ENCODE assay signal across 11 cellular contexts in the genomic region with DNA sequence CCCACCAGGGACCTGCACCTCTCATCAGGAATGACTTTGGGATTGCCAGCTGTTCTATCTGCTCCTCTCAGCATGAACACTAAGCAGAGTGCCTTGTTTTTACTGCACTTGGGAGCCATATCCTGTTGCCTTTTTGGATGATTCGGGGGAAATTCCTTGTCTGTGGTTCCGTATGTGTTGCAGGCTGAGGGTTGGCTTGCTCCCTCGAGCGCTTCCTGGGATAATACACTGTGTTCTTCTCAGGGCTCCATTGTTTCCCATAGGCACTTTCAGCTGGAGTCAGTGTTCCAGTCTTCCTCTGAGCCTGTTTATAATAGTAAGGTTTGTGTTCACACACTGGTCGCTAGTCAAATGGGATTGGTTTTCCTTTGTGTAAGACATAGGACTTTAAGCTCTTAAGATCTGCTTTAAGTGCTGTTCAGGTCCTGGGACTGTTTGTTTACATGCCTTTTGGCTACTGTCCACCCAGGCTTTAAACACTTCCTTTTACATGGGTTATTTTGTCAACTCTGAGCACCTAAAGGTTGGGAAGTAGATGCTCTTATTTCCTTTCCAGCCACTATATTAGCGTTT. TPM values are rescaled to one million over a fixed set of nuclear protein-coding genes. Genes with fewer than 3 reads are reported as not detected.
A peak's percentile ranks its signal among the peaks of the same experiment; 100 is the strongest.
DNase-seq lines count a peak whose midpoint lies in the region; ATAC-seq and TF ChIP-seq lines count a peak whose summit lies in the region.
"Had no signal": no experiment of that assay in that cellular context is flagged by ENCODE, and none has a peak within 500 bp of the region (broad histone marks: within the 10 kb centered on the region; RNA-seq: fewer than 3 reads in every experiment).

No MANE protein-coding gene starts in this region.

- WGBS in H9 (ENCODE audit: extremely low coverage, insufficient read length, low lambda C conversion rate) = no CpG with 5 or more reads among the region's 6 CpGs
- 87% methylated on average over 6 of the region's 6 CpGs for WGBS in SK-N-SH (ENCODE audit: low lambda C conversion rate)

- TF ChIP-seq EP300 in SK-N-SH (IDR thresholded peaks at IDR 0.05; ENCODE audit: borderline replicate concordance in 1 of 2, low read depth in 1 of 2, low read length in 1 of 2) = no peak

- H3K27ac ChIP-seq in H9 (ENCODE audit: insufficient read length, low read depth, low read length) (no peak overlapping the region), SK-N-SH (ENCODE audit: low read depth in 2 of 2, low read length in 1 of 2) (peak overlapping the region in 1 of 2 experiments; percentile 43; a peak in 1 of 4 replicates)
- H3K27ac ChIP-seq: ovary, tibial artery had no signal

- POLR2A ChIA-PET in SK-N-SH (lab: Yijun Ruan, JAX) = no interaction called here

- intact Hi-C loops in left ventricle myocardium superior (cut with micrococcal nuclease) (no loop called here), sciatic nerve (cut with DNase I) (no loop called here)

- no peaks in the 10 kb centered on the region for H3K9me3 Mint-ChIP-seq in H9

- H3K4ac ChIP-seq in H9 (ENCODE audit: low read depth, low read length) = no peak overlapping the region

- ATAC-seq in left ventricle myocardium superior (peak; percentile 72), sciatic nerve (peak; percentile 62), GM21360 (IDR thresholded peaks at IDR 0.05; ENCODE audit: unreplicated experiment) (no peak)
- ATAC-seq: Panc1 had no signal

- no peak overlapping the region for H4K5ac ChIP-seq in H9 (ENCODE audit: insufficient read length, low read depth, low read length)

- no peak overlapping the region for H3K18ac ChIP-seq in H9 (ENCODE audit: insufficient read length, low read depth, low read length)

- H2AFZ ChIP-seq in H9 (ENCODE audit: low read length) (no peak overlapping the region), SK-N-SH (ENCODE audit: low read depth) (no peak overlapping the region)

- CTCF ChIA-PET in SK-N-SH (lab: Yijun Ruan, JAX) = interaction anchor here (1.6 to 2.7 kb wide), 2 partner anchors 24 to 53 kb away, joined by 5 to 9 read pairs; no protein-coding TSS in a partner anchor

- H3K9me3 ChIP-seq in H9 (ENCODE audit: control insufficient read depth, low read depth, low read length) = no peaks in the 10 kb centered on the region
- no peaks in the 10 kb centered on the region for H3K9me3 ChIP-seq in SK-N-SH
- H3K9me3 ChIP-seq: ovary, tibial artery had no signal

- H2BK120ac ChIP-seq in H9 (ENCODE audit: low read depth, low read length, poor library complexity, severe bottlenecking) = no peak overlapping the region

- no peak overlapping the region for H3T11ph ChIP-seq in H9 (ENCODE audit: low read length)

- no peaks in the 10 kb centered on the region for H3K23me2 ChIP-seq in H9 (ENCODE audit: insufficient read length, low read depth, low read length, poor library complexity, severe bottlenecking)

- TF ChIP-seq CTCF in H9 (conservative IDR thresholded peaks at IDR 0.05) (no peak), SK-N-SH (IDR thresholded peaks at IDR 0.05) (no peak)

- no peak overlapping the region for H4K8ac ChIP-seq in H9 (replicated peaks; ENCODE audit: insufficient read length, low read depth, low read length)

- H3K4me1 Mint-ChIP-seq in H9 = peaks cover 20 to 21% of the 10 kb centered on the region in 2 experiments

- no peaks in the 10 kb centered on the region for H3K36me3 ChIP-seq in SK-N-SH (replicated peaks in 1 of 2; ENCODE audit: control insufficient read depth in 1 of 2, insufficient read depth in 2 of 2, low read length in 1 of 2)
- H3K36me3 ChIP-seq: ovary had no signal

- H3K14ac ChIP-seq in H9 (ENCODE audit: insufficient read depth, low read length) = peak overlapping the region; percentile 66; the same call in 1 of the 2 replicates

- H3K27me3 Mint-ChIP-seq in H9 (ENCODE audit: low read depth) = no peaks in the 10 kb centered on the region

- H3K27ac Mint-ChIP-seq in H9 = peak overlapping the region in 2 of 3 experiments; percentile 14 to 82; a peak in 1 of 7 replicates

- H2BK15ac ChIP-seq in H9 (ENCODE audit: low read depth, low read length) = no peak overlapping the region

- H3K79me2 ChIP-seq in H9 (ENCODE audit: insufficient read depth, low read length) (no peaks in the 10 kb centered on the region), SK-N-SH (ENCODE audit: insufficient read depth) (no peaks in the 10 kb centered on the region)

- H3F3A ChIP-seq in SK-N-SH (replicated peaks; ENCODE audit: insufficient read depth) = peaks cover 12% of the 10 kb centered on the region

- H3K36me3 Mint-ChIP-seq in H9 (ENCODE audit: insufficient read depth in 1 of 3, low read depth in 3 of 3) = no peaks in the 10 kb centered on the region

- no peak overlapping the region for H2BK20ac ChIP-seq in H9 (ENCODE audit: low read depth, low read length, poor library complexity, severe bottlenecking)

- no peaks in the 10 kb centered on the region for H3K79me1 ChIP-seq in H9 (ENCODE audit: insufficient read depth, low read depth, low read length, poor library complexity, severe bottlenecking)

- no peak overlapping the region for H3K23ac ChIP-seq in H9 (ENCODE audit: insufficient read length, low read depth, low read length)

- H3K56ac ChIP-seq in H9 (ENCODE audit: insufficient read length, low read depth, low read length) = no peak overlapping the region

- H3K9me2 ChIP-seq in SK-N-SH = no peaks in the 10 kb centered on the region

- DNase-seq in H9 (no peak), NCI-H82 (lab: John Stamatoyannopoulos, UW) (peak; percentile 60), left ventricle myocardium superior (no peak), sciatic nerve (ENCODE audit: low spot score) (no peak), inferior parietal cortex (ENCODE audit: extremely low spot score) (no peak), SK-N-SH (no peak)
- DNase-seq: NCI-H1417 treated with DMSO at 0.1 percent for 48 hours, ovary, tibial artery had no signal

- no peak overlapping the region for H2AK5ac ChIP-seq in H9 (ENCODE audit: insufficient read length, low read length)

- TF ChIP-seq RAD21 in SK-N-SH (IDR thresholded peaks at IDR 0.05; ENCODE audit: low read length) = no peak

- H3K27me3 ChIP-seq in H9 (ENCODE audit: insufficient read depth, low read length) (no peaks in the 10 kb centered on the region), SK-N-SH (ENCODE audit: insufficient read depth) (no peaks in the 10 kb centered on the region)
- H3K27me3 ChIP-seq: ovary, tibial artery had no signal

- H3K4me2 ChIP-seq in H9 (ENCODE audit: insufficient read depth, insufficient read length, low read length) (no peak overlapping the region), SK-N-SH (no peak overlapping the region)

- H4K20me1 ChIP-seq in H9 (ENCODE audit: control insufficient read depth, insufficient read depth, insufficient read length) (no peaks in the 10 kb centered on the region), SK-N-SH (ENCODE audit: insufficient read depth) (no peaks in the 10 kb centered on the region)

- no peak overlapping the region for H3K4me3 Mint-ChIP-seq in H9

- H3K4me3 ChIP-seq in SK-N-SH (ENCODE audit: low read depth in 2 of 2, low read length in 1 of 2) = no peak overlapping the region
- H3K4me3 ChIP-seq: ovary, tibial artery had no signal

- H3K4me1 ChIP-seq in H9 (ENCODE audit: insufficient read depth, low read length) = peaks cover 4% of the 10 kb centered on the region; the same call in 1 of the 2 replicates
- H3K4me1 ChIP-seq in SK-N-SH (ENCODE audit: control insufficient read depth in 1 of 2, insufficient read depth in 2 of 2, low read depth in 1 of 2, low read length in 1 of 2) = peaks cover 0 to 23% of the 10 kb centered on the region in 2 experiments; a peak in 1 of 4 replicates

- no peak overlapping the region for H3K9ac ChIP-seq in H9 (ENCODE audit: extremely low read depth, insufficient read length, low read length)
- H3K9ac ChIP-seq in SK-N-SH = no peak overlapping the region

- no peak overlapping the region for H2BK5ac ChIP-seq in H9 (ENCODE audit: insufficient read length, low read length)

- H4K91ac ChIP-seq in H9 (ENCODE audit: insufficient read length, low read depth, low read length) = no peak overlapping the region

- H2BK12ac ChIP-seq in H9 (ENCODE audit: insufficient read length, low read depth, low read length) = no peak overlapping the region

TF ChIP-seq in SK-N-SH, 30 proteins besides CTCF, POLR2A, EP300 and RAD21 (continues in another document):
- no peak for TF ChIP-seq YY1 (IDR thresholded peaks at IDR 0.05; ENCODE audit: low read depth)
- TF ChIP-seq, protein P1, sequence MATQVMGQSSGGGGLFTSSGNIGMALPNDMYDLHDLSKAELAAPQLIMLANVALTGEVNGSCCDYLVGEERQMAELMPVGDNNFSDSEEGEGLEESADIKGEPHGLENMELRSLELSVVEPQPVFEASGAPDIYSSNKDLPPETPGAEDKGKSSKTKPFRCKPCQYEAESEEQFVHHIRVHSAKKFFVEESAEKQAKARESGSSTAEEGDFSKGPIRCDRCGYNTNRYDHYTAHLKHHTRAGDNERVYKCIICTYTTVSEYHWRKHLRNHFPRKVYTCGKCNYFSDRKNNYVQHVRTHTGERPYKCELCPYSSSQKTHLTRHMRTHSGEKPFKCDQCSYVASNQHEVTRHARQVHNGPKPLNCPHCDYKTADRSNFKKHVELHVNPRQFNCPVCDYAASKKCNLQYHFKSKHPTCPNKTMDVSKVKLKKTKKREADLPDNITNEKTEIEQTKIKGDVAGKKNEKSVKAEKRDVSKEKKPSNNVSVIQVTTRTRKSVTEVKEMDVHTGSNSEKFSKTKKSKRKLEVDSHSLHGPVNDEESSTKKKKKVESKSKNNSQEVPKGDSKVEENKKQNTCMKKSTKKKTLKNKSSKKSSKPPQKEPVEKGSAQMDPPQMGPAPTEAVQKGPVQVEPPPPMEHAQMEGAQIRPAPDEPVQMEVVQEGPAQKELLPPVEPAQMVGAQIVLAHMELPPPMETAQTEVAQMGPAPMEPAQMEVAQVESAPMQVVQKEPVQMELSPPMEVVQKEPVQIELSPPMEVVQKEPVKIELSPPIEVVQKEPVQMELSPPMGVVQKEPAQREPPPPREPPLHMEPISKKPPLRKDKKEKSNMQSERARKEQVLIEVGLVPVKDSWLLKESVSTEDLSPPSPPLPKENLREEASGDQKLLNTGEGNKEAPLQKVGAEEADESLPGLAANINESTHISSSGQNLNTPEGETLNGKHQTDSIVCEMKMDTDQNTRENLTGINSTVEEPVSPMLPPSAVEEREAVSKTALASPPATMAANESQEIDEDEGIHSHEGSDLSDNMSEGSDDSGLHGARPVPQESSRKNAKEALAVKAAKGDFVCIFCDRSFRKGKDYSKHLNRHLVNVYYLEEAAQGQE (IDR thresholded peaks at IDR 0.05; ENCODE audit: low read depth, low read length) = no peak
- no peak for TF ChIP-seq NFIC (IDR thresholded peaks at IDR 0.05; ENCODE audit: borderline replicate concordance)
- no peak for TF ChIP-seq MXI1 (IDR thresholded peaks at IDR 0.05; ENCODE audit: low read depth, low read length)
- TF ChIP-seq TAF1 (IDR thresholded peaks at IDR 0.05; ENCODE audit: borderline replicate concordance, low read depth, low read length) = no peak

RNA-seq across cellular contexts. Expression of gene BOC, which starts 23.4 kb away (rescaled TPM):
- total RNA-seq in H9 (2021) (3.5 and 4.0 TPM in 2 replicates), left ventricle myocardium superior (5.5 TPM), sciatic nerve (114 TPM)
- 5.8 and 6.6 TPM in 2 replicates for polyA plus RNA-seq in SK-N-SH (2012; rRNA removed)
- 3.3 and 4.6 TPM in 2 replicates for polyA plus RNA-seq in SK-N-SH (2012; cell fraction: cytosol; rRNA removed)
- polyA plus RNA-seq in SK-N-SH (2012; cell fraction: nucleus; rRNA removed) = 9.4 and 11.2 TPM in 2 replicates

Comparison
In these comparisons a context has a peak if more than half of its experiments do, and no peak if none do; other contexts are left out.
1. RNA of gene BOC, which starts 23.4 kb away (total RNA-seq): 114 TPM in sciatic nerve (single experiment); 5.5 TPM in left ventricle myocardium superior (single experiment) and 3.5 to 4.0 TPM in H9; every median in the first group is over 10 times any median in the second.